17 cellular contexts compared by ENCODE assay signal in genomic region chr6:115613488-115613887, GRCh38.
DNase-seq lines count a peak whose midpoint lies in the region; ATAC-seq and TF ChIP-seq lines count a peak whose summit lies in the region.
"Had no signal": no experiment of that assay in that cellular context is flagged by ENCODE, and none has a peak within 500 bp of the region (broad histone marks: within the 10 kb centered on the region; RNA-seq: fewer than 3 reads in every experiment).

No MANE protein-coding gene starts in this region.

- TF ChIP-seq CTCF in BJ (IDR thresholded peaks at IDR 0.05; ENCODE audit: insufficient read depth, low read depth, low read length) (no peak), choroid plexus epithelial cell (conservative IDR thresholded peaks at IDR 0.05; ENCODE audit: low read depth, low read length) (no peak), testis (IDR thresholded peaks at IDR 0.05) (no peak), upper lobe of right lung (IDR thresholded peaks at IDR 0.05) (no peak)

- CTCF ChIA-PET in BJ (lab: Yijun Ruan, JAX) = interaction anchor here (1.3 kb wide), 1 partner anchor 11 kb away, joined by 4 read pairs; no protein-coding TSS in a partner anchor

- H3K14ac ChIP-seq in neuronal stem cell (ENCODE audit: low read length) = no peak overlapping the region

- intact Hi-C loops in testis (cut with DNase I; ENCODE audit: low total_unique reads) = no loop called here
- intact Hi-C loops in upper lobe of right lung (cut with DNase I) = no loop called here

- no peak overlapping the region for H4K91ac ChIP-seq in neuronal stem cell (ENCODE audit: low read depth, low read length, poor library complexity)

- no peak overlapping the region for H3K9ac ChIP-seq in neuronal stem cell (ENCODE audit: low read depth, low read length, poor library complexity)

- no peak for ATAC-seq in upper lobe of right lung
- ATAC-seq: body of pancreas; left colon; natural killer cell treated with Interleukin-12 subunit alpha and Interleukin-12 subunit beta and Interleukin-15 and Interleukin-18, amount 100 ng/mL, for 72 hours had no signal

- no peak overlapping the region for H3K4ac ChIP-seq in neuronal stem cell (ENCODE audit: low read length)

- H3K9me3 ChIP-seq in neuronal stem cell (replicated peaks in 1 of 2; ENCODE audit: control insufficient read depth in 2 of 2, insufficient read depth in 1 of 2, low read depth in 1 of 2, low read length in 2 of 2) (no peaks in the 10 kb centered on the region), testis (no peaks in the 10 kb centered on the region), upper lobe of right lung (no peaks in the 10 kb centered on the region)
- H3K9me3 ChIP-seq: body of pancreas, HAP-1 had no signal

- DNase-seq in BJ (ENCODE audit: low read depth) = peak; percentile 99
- DNase-seq in M059J (ENCODE audit: low read depth) = peak; percentile 81
- DNase-seq in choroid plexus epithelial cell (ENCODE audit: low read depth) = peak; percentile 31
- DNase-seq in neuronal stem cell (ENCODE audit: low spot score) = no peak
- no peak for DNase-seq in testis
- no peak for DNase-seq in NCI-H82 treated with DMSO at 0.1 percent for 48 hours (lab: John Stamatoyannopoulos, UW; ENCODE audit: unreplicated experiment)
- no peak for DNase-seq in activated CD4-positive, CD25-positive, alpha-beta regulatory T cell treated with anti-CD3 and anti-CD28 coated beads, Interleukin-2, amount 50 U/mL, for 72 hours
- no peak for DNase-seq in upper lobe of right lung
- DNase-seq: activated CD4-positive, alpha-beta T cell treated with anti-CD3 and anti-CD28 coated beads for 48 hours; body of pancreas; CD4-positive, alpha-beta T cell; effector memory CD4-positive, alpha-beta T cell; left colon; MV-4-11 had no signal

- H3K79me1 ChIP-seq in neuronal stem cell (ENCODE audit: low read depth, low read length) = no peaks in the 10 kb centered on the region

- no peak overlapping the region for H4K8ac ChIP-seq in neuronal stem cell (ENCODE audit: low read depth, low read length)

- H3K27me3 ChIP-seq in BJ (ENCODE audit: control insufficient read depth, insufficient read depth, low read length) = no peaks in the 10 kb centered on the region
- no peaks in the 10 kb centered on the region for H3K27me3 ChIP-seq in neuronal stem cell (ENCODE audit: control insufficient read depth in 3 of 3, insufficient read depth in 3 of 3, low read depth in 1 of 3, low read length in 3 of 3)
- no peaks in the 10 kb centered on the region for H3K27me3 ChIP-seq in testis
- H3K27me3 ChIP-seq in upper lobe of right lung = no peaks in the 10 kb centered on the region
- H3K27me3 ChIP-seq: body of pancreas, hepatocyte had no signal

- H3K27ac ChIP-seq in neuronal stem cell (replicated peaks; ENCODE audit: low read length) = no peak overlapping the region
- H3K27ac ChIP-seq in testis = no peak overlapping the region
- no peak overlapping the region for H3K27ac ChIP-seq in upper lobe of right lung
- H3K27ac ChIP-seq: body of pancreas, hepatocyte had no signal

- no peak overlapping the region for H2BK12ac ChIP-seq in neuronal stem cell (ENCODE audit: low read length)

- H3K36me3 ChIP-seq in BJ (ENCODE audit: control insufficient read depth, insufficient read depth, low read length) (no peaks in the 10 kb centered on the region), neuronal stem cell (replicated peaks in 1 of 2; ENCODE audit: control insufficient read depth in 2 of 2, insufficient read depth in 2 of 2, low read length in 2 of 2) (no peaks in the 10 kb centered on the region), testis (ENCODE audit: low read depth, missing control alignments) (no peaks in the 10 kb centered on the region), upper lobe of right lung (no peaks in the 10 kb centered on the region)
- H3K36me3 ChIP-seq: HAP-1 had no signal

- H3K4me3 ChIP-seq in BJ (ENCODE audit: low read depth, low read length) = no peak overlapping the region
- H3K4me3 ChIP-seq in choroid plexus epithelial cell (ENCODE audit: low read depth, low read length) = no peak overlapping the region
- no peak overlapping the region for H3K4me3 ChIP-seq in neuronal stem cell (ENCODE audit: low read length in 2 of 2)
- no peak overlapping the region for H3K4me3 ChIP-seq in testis
- no peak overlapping the region for H3K4me3 ChIP-seq in upper lobe of right lung
- H3K4me3 ChIP-seq: body of pancreas, HAP-1, hepatocyte had no signal

- peak overlapping the region; percentile 2 for H2AFZ ChIP-seq in neuronal stem cell (ENCODE audit: low read length)
- H2AFZ ChIP-seq: hepatocyte had no signal

- POLR2A ChIA-PET in BJ (lab: Charles Lee) = no interaction called here

- H2BK5ac ChIP-seq in neuronal stem cell (ENCODE audit: low read length) = no peak overlapping the region

- TF ChIP-seq POLR2A in testis (IDR thresholded peaks at IDR 0.05) = no peak

- H2BK15ac ChIP-seq in neuronal stem cell (ENCODE audit: low read length) = no peak overlapping the region

- H3K4me2 ChIP-seq in neuronal stem cell (ENCODE audit: insufficient read depth, low read length, poor library complexity, severe bottlenecking) = no peak overlapping the region
- H3K4me2 ChIP-seq: hepatocyte had no signal

- H3K18ac ChIP-seq in neuronal stem cell (ENCODE audit: low read length) = no peak overlapping the region

- no CpG with 5 or more reads among the region's 3 CpGs for WGBS in neuronal stem cell (ENCODE audit: extremely low coverage in 2 of 2, insufficient read length in 2 of 2, insufficient replicate concordance in 1 of 2), 2 donors
- 48 to 53% methylated on average over 3 of the region's 3 CpGs for WGBS in testis, 2 donors

- no peak overlapping the region for H2BK120ac ChIP-seq in neuronal stem cell (ENCODE audit: low read depth, low read length)

- H2AK5ac ChIP-seq in neuronal stem cell (ENCODE audit: low read depth, low read length) = no peak overlapping the region

- H3K23ac ChIP-seq in neuronal stem cell (ENCODE audit: low read depth, low read length, poor library complexity) = no peak overlapping the region

- H3K4me1 ChIP-seq in neuronal stem cell (ENCODE audit: control insufficient read depth in 2 of 2, insufficient read depth in 1 of 2, low read depth in 1 of 2, low read length in 2 of 2) (peaks cover 0 to 9% of the 10 kb centered on the region in 2 donors), testis (no peaks in the 10 kb centered on the region), upper lobe of right lung (no peaks in the 10 kb centered on the region)
- H3K4me1 ChIP-seq: body of pancreas, HAP-1 had no signal

Comparison
In these comparisons a context has a peak if more than half of its experiments do, and no peak if none do; other contexts are left out.
1. DNase-seq: peak in BJ (single experiment), M059J (single experiment) and choroid plexus epithelial cell (single experiment); none in neuronal stem cell (single experiment), testis (single experiment), NCI-H82 treated with DMSO at 0.1 percent for 48 hours (single experiment), activated CD4-positive, CD25-positive, alpha-beta regulatory T cell treated with anti-CD3 and anti-CD28 coated beads, Interleukin-2, amount 50 U/mL, for 72 hours (single experiment) and upper lobe of right lung (single experiment).